In the genomic region with DNA sequence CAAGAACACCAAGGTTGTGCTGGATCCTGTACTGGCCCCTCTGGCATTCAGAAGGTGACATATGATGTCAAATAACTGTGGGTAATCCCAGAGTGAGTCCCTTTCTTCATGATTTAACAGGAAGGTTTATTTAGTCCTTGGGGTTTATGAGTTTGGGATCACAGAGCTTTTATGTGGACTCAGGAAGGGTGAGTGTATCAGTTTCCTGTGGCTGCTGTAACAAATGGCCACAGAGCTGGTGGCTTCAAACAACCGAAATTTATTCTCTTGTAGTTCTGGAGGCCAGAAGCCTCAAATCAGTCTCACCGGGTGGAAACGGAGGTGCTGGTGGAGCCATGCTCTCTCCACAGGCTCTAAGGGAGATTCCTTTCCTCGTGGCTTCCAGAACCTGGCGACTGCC, we compare ENCODE assay signal across 2 cellular contexts.
TF ChIP-seq lines count a peak whose summit lies in the region.

No MANE protein-coding gene starts in this region.

TF ChIP-seq in GM23338, 12 proteins besides CTCF, POLR2A, EP300 and RAD21 (continued from another document):
- TF ChIP-seq, protein P1, sequence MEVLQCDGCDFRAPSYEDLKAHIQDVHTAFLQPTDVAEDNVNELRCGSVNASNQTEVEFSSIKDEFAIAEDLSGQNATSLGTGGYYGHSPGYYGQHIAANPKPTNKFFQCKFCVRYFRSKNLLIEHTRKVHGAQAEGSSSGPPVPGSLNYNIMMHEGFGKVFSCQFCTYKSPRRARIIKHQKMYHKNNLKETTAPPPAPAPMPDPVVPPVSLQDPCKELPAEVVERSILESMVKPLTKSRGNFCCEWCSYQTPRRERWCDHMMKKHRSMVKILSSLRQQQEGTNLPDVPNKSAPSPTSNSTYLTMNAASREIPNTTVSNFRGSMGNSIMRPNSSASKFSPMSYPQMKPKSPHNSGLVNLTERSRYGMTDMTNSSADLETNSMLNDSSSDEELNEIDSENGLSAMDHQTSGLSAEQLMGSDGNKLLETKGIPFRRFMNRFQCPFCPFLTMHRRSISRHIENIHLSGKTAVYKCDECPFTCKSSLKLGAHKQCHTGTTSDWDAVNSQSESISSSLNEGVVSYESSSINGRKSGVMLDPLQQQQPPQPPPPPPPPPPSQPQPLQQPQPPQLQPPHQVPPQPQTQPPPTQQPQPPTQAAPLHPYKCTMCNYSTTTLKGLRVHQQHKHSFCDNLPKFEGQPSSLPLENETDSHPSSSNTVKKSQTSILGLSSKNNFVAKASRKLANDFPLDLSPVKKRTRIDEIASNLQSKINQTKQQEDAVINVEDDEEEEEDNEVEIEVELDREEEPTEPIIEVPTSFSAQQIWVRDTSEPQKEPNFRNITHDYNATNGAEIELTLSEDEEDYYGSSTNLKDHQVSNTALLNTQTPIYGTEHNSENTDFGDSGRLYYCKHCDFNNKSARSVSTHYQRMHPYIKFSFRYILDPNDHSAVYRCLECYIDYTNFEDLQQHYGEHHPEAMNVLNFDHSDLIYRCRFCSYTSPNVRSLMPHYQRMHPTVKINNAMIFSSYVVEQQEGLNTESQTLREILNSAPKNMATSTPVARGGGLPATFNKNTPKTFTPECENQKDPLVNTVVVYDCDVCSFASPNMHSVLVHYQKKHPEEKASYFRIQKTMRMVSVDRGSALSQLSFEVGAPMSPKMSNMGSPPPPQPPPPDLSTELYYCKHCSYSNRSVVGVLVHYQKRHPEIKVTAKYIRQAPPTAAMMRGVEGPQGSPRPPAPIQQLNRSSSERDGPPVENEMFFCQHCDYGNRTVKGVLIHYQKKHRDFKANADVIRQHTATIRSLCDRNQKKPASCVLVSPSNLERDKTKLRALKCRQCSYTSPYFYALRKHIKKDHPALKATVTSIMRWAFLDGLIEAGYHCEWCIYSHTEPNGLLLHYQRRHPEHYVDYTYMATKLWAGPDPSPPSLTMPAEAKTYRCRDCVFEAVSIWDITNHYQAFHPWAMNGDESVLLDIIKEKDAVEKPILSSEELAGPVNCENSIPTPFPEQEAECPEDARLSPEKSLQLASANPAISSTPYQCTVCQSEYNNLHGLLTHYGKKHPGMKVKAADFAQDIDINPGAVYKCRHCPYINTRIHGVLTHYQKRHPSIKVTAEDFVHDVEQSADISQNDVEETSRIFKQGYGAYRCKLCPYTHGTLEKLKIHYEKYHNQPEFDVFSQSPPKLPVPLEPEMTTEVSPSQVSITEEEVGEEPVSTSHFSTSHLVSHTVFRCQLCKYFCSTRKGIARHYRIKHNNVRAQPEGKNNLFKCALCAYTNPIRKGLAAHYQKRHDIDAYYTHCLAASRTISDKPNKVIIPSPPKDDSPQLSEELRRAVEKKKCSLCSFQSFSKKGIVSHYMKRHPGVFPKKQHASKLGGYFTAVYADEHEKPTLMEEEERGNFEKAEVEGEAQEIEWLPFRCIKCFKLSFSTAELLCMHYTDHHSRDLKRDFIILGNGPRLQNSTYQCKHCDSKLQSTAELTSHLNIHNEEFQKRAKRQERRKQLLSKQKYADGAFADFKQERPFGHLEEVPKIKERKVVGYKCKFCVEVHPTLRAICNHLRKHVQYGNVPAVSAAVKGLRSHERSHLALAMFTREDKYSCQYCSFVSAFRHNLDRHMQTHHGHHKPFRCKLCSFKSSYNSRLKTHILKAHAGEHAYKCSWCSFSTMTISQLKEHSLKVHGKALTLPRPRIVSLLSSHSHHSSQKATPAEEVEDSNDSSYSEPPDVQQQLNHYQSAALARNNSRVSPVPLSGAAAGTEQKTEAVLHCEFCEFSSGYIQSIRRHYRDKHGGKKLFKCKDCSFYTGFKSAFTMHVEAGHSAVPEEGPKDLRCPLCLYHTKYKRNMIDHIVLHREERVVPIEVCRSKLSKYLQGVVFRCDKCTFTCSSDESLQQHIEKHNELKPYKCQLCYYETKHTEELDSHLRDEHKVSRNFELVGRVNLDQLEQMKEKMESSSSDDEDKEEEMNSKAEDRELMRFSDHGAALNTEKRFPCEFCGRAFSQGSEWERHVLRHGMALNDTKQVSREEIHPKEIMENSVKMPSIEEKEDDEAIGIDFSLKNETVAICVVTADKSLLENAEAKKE (CRISPR knock-in tag; IDR thresholded peaks at IDR 0.05) = no peak
- TF ChIP-seq ZNF331 (CRISPR knock-in tag; IDR thresholded peaks at IDR 0.05; ENCODE audit: low read depth) (no peak), ZNF114 (CRISPR knock-in tag; IDR thresholded peaks at IDR 0.05) (no peak), EZH2 (IDR thresholded peaks at IDR 0.05; ENCODE audit: low read depth, unreplicated experiment) (no peak), NANOG (IDR thresholded peaks at IDR 0.05; ENCODE audit: borderline replicate concordance) (no peak), JUNB (IDR thresholded peaks at IDR 0.05; ENCODE audit: unreplicated experiment) (no peak), CREB1 (CRISPR knock-in tag; IDR thresholded peaks at IDR 0.05; ENCODE audit: low read depth) (no peak)
- TF ChIP-seq, protein P2, sequence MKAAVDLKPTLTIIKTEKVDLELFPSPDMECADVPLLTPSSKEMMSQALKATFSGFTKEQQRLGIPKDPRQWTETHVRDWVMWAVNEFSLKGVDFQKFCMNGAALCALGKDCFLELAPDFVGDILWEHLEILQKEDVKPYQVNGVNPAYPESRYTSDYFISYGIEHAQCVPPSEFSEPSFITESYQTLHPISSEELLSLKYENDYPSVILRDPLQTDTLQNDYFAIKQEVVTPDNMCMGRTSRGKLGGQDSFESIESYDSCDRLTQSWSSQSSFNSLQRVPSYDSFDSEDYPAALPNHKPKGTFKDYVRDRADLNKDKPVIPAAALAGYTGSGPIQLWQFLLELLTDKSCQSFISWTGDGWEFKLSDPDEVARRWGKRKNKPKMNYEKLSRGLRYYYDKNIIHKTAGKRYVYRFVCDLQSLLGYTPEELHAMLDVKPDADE (IDR thresholded peaks at IDR 0.05) = no peak
- TF ChIP-seq, protein P3, sequence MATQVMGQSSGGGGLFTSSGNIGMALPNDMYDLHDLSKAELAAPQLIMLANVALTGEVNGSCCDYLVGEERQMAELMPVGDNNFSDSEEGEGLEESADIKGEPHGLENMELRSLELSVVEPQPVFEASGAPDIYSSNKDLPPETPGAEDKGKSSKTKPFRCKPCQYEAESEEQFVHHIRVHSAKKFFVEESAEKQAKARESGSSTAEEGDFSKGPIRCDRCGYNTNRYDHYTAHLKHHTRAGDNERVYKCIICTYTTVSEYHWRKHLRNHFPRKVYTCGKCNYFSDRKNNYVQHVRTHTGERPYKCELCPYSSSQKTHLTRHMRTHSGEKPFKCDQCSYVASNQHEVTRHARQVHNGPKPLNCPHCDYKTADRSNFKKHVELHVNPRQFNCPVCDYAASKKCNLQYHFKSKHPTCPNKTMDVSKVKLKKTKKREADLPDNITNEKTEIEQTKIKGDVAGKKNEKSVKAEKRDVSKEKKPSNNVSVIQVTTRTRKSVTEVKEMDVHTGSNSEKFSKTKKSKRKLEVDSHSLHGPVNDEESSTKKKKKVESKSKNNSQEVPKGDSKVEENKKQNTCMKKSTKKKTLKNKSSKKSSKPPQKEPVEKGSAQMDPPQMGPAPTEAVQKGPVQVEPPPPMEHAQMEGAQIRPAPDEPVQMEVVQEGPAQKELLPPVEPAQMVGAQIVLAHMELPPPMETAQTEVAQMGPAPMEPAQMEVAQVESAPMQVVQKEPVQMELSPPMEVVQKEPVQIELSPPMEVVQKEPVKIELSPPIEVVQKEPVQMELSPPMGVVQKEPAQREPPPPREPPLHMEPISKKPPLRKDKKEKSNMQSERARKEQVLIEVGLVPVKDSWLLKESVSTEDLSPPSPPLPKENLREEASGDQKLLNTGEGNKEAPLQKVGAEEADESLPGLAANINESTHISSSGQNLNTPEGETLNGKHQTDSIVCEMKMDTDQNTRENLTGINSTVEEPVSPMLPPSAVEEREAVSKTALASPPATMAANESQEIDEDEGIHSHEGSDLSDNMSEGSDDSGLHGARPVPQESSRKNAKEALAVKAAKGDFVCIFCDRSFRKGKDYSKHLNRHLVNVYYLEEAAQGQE (IDR thresholded peaks at IDR 0.05; ENCODE audit: unreplicated experiment) = no peak

TF ChIP-seq in H1, 55 proteins besides CTCF, POLR2A, EP300 and RAD21:
- TF ChIP-seq, protein P4, sequence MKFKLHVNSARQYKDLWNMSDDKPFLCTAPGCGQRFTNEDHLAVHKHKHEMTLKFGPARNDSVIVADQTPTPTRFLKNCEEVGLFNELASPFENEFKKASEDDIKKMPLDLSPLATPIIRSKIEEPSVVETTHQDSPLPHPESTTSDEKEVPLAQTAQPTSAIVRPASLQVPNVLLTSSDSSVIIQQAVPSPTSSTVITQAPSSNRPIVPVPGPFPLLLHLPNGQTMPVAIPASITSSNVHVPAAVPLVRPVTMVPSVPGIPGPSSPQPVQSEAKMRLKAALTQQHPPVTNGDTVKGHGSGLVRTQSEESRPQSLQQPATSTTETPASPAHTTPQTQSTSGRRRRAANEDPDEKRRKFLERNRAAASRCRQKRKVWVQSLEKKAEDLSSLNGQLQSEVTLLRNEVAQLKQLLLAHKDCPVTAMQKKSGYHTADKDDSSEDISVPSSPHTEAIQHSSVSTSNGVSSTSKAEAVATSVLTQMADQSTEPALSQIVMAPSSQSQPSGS (IDR thresholded peaks at IDR 0.05; ENCODE audit: low read length) = no peak
- no peak for TF ChIP-seq SUZ12 (IDR thresholded peaks at IDR 0.05; ENCODE audit: low read length)
- no peak for TF ChIP-seq HDAC6 (IDR thresholded peaks at IDR 0.05; ENCODE audit: low read depth, low read length)
TF ChIP-seq in H1: peak in this region for 0.
